25 cellular contexts compared by ENCODE assay signal in genomic region chr1:20148571-20149500, GRCh38. TPM values are rescaled to one million over a fixed set of nuclear protein-coding genes. Genes with fewer than 3 reads are reported as not detected.
"Had no signal": no experiment of that assay in that cellular context is flagged by ENCODE, and none has a peak within 500 bp of the region (broad histone marks: within the 10 kb centered on the region; RNA-seq: fewer than 3 reads in every experiment).

No MANE protein-coding gene starts in this region.

- H3K36me3 ChIP-seq: MG63 had no signal

- H3K27me3 ChIP-seq: MG63 had no signal

- FAIRE-seq: astrocyte had no signal

- H3K4me3 ChIP-seq: MG63 had no signal

- H3K9me3 ChIP-seq: MG63 had no signal

- ATAC-seq: activated CD4-positive, CD25-positive, alpha-beta regulatory T cell treated with anti-CD3 and anti-CD28 coated beads, Interleukin-2, amount 50 U/mL, for 24 hours; activated CD8-positive, alpha-beta T cell treated with anti-CD3 and anti-CD28 coated beads for 36 hours; activated naive CD8-positive, alpha-beta T cell treated with anti-CD3 and anti-CD28 coated beads, Interleukin-2, amount 50 U/mL, for 24 hours; Panc1 had no signal

- DNase-seq: activated CD4-positive, alpha-beta T cell treated with anti-CD3 and anti-CD28 coated beads for 4 hours; activated CD8-positive, alpha-beta memory T cell treated with anti-CD3 and anti-CD28 coated beads, Interleukin-2, amount 50 U/mL, for 48 hours; activated CD8-positive, alpha-beta T cell treated with anti-CD3 and anti-CD28 coated beads for 36 hours; activated naive CD8-positive, alpha-beta T cell treated with anti-CD3 and anti-CD28 coated beads, Interleukin-2, amount 50 U/mL, for 24 hours; activated T-cell treated with anti-CD3 and anti-CD28 coated beads, Interleukin-2, amount 50 U/mL, for 1 hour; amniotic stem cell; MG63; MV-4-11; NCI-H1092 treated with DMSO at 0.1 percent for 48 hours; NCI-H1417 treated with DMSO at 0.1 percent for 48 hours; NCI-H1694; NCI-H2029; NCI-H2107; NCI-H2171 treated with DMSO at 0.1 percent for 48 hours; NCI-H345; NCI-H510A; NCI-H526 treated with DMSO at 0.1 percent for 48 hours; NCI-H82; OCI-M1; RPMI8226; SHP77 treated with DMSO at 0.1 percent for 48 hours had no signal

RNA-seq across cellular contexts. Expression of gene PLA2G2F, which starts 9.7 kb away (rescaled TPM):
- total RNA-seq: activated CD8-positive, alpha-beta T cell treated with anti-CD3 and anti-CD28 coated beads for 36 hours; SK-MEL-5 had no signal

RNA-seq across cellular contexts. Expression of gene PLA2G2D, which starts 29.5 kb away (rescaled TPM):
- total RNA-seq: activated CD8-positive, alpha-beta T cell treated with anti-CD3 and anti-CD28 coated beads for 36 hours; astrocyte; SK-MEL-5 had no signal

RNA-seq across cellular contexts. Expression of gene PLA2G2C, which starts 37.5 kb away (rescaled TPM):
- total RNA-seq: astrocyte, SK-MEL-5 had no signal
